In genomic region chr14:95156765-95157194, GRCh38 we compare ENCODE assay signal across 8 cellular contexts. TPM values are rescaled to one million over a fixed set of nuclear protein-coding genes. Genes with fewer than 3 reads are reported as not detected.
A peak's percentile ranks its signal among the peaks of the same experiment; 100 is the strongest.
DNase-seq lines count a peak whose midpoint lies in the region; ATAC-seq and TF ChIP-seq lines count a peak whose summit lies in the region.

No MANE protein-coding gene starts in this region.

- peak overlapping the region; percentile 3; the same call in 1 of the 2 replicates for H3K14ac ChIP-seq in H9 (ENCODE audit: insufficient read depth, low read length)

- peaks cover 4% of the 10 kb centered on the region for H3K79me1 ChIP-seq in H9 (ENCODE audit: insufficient read depth, low read depth, low read length, poor library complexity, severe bottlenecking)

- H3K9me3 Mint-ChIP-seq in H9: no peaks in the 10 kb centered on the region; a peak in 1 of 5 replicates
- no peaks in the 10 kb centered on the region for H3K9me3 Mint-ChIP-seq in activated T-cell treated with anti-CD3 and anti-CD28 coated beads, Interleukin-2, amount 50 U/mL, for 4 hours
- H3K9me3 Mint-ChIP-seq in neural progenitor cell: peaks cover 8% of the 10 kb centered on the region

- TF ChIP-seq CTCF in GM12864 (IDR thresholded peaks at IDR 0.05; ENCODE audit: low read depth, low read length, missing control alignments): no peak
- no peak for TF ChIP-seq CTCF in H9 (conservative IDR thresholded peaks at IDR 0.05)
- no peak for TF ChIP-seq CTCF in fibroblast of pulmonary artery (IDR thresholded peaks at IDR 0.05; ENCODE audit: low read length, missing control alignments)
- TF ChIP-seq CTCF in neural progenitor cell (IDR thresholded peaks at IDR 0.05): no peak
- TF ChIP-seq CTCF in upper lobe of left lung (IDR thresholded peaks at IDR 0.05): no peak

- peak overlapping the region; percentile 91 for H3K4me2 ChIP-seq in H9 (ENCODE audit: insufficient read depth, insufficient read length, low read length)
- peak overlapping the region; percentile 98 for H3K4me2 ChIP-seq in neural progenitor cell

- H3K27me3 Mint-ChIP-seq in H9 (ENCODE audit: low read depth) (no peaks in the 10 kb centered on the region), neural progenitor cell (ENCODE audit: insufficient read depth, low read depth) (peaks cover 2% of the 10 kb centered on the region)
- no peaks in the 10 kb centered on the region for H3K27me3 Mint-ChIP-seq in activated T-cell treated with anti-CD3 and anti-CD28 coated beads, Interleukin-2, amount 50 U/mL, for 4 hours (ENCODE audit: low read depth)

- WGBS in H9 (ENCODE audit: extremely low coverage, insufficient read length, low lambda C conversion rate): no CpG with 5 or more reads among the region's 61 CpGs
- WGBS in upper lobe of left lung, 2 donors: 0% methylated on average over 13 of the region's 61 CpGs; no CpG with 5 or more reads in 1 of the 2 donors

- H2AFZ ChIP-seq in H9 (ENCODE audit: low read length) (no peak overlapping the region), neural progenitor cell (replicated peaks) (peak overlapping the region; percentile 71)

- H2AK5ac ChIP-seq in H9 (ENCODE audit: insufficient read length, low read length): no peak overlapping the region

- H3F3A ChIP-seq in neural progenitor cell (ENCODE audit: low read depth): no peaks in the 10 kb centered on the region

- peaks cover 2% of the 10 kb centered on the region for H3K4me1 ChIP-seq in H9 (ENCODE audit: insufficient read depth, low read length)
- H3K4me1 ChIP-seq in neural progenitor cell: peaks cover 11% of the 10 kb centered on the region
- peaks cover 26 to 42% (median 36%) of the 10 kb centered on the region in 4 donors for H3K4me1 ChIP-seq in upper lobe of left lung

- H2BK12ac ChIP-seq in H9 (ENCODE audit: insufficient read length, low read depth, low read length): no peak overlapping the region

- ATAC-seq in activated T-cell treated with anti-CD3 and anti-CD28 coated beads, Interleukin-2, amount 50 U/mL, for 4 hours: peak; percentile 44 to 45
- peak; percentile 24 to 73 for ATAC-seq in upper lobe of left lung (ENCODE audit: low FRiP score in 2 of 2)

- H3K56ac ChIP-seq in H9 (ENCODE audit: insufficient read length, low read depth, low read length): no peak overlapping the region

- H3K27ac ChIP-seq in H9 (ENCODE audit: insufficient read length, low read depth, low read length) (no peak overlapping the region), neural progenitor cell (peak overlapping the region; percentile 36), upper lobe of left lung (peak overlapping the region; percentile 91 to 96 (median 93))

- no peaks in the 10 kb centered on the region for H3K36me3 ChIP-seq in MG63
- no peaks in the 10 kb centered on the region for H3K36me3 ChIP-seq in neural progenitor cell
- no peaks in the 10 kb centered on the region for H3K36me3 ChIP-seq in upper lobe of left lung

- no peak overlapping the region for H3K23ac ChIP-seq in H9 (ENCODE audit: insufficient read length, low read depth, low read length)

- H2BK120ac ChIP-seq in H9 (ENCODE audit: low read depth, low read length, poor library complexity, severe bottlenecking): no peak overlapping the region

- peaks cover 11% of the 10 kb centered on the region for H3K23me2 ChIP-seq in H9 (ENCODE audit: insufficient read length, low read depth, low read length, poor library complexity, severe bottlenecking)

- H2BK20ac ChIP-seq in H9 (ENCODE audit: low read depth, low read length, poor library complexity, severe bottlenecking): no peak overlapping the region

- no peak overlapping the region for H3K27ac Mint-ChIP-seq in H9
- no peak overlapping the region for H3K27ac Mint-ChIP-seq in neural progenitor cell

- H3K4ac ChIP-seq in H9 (ENCODE audit: low read depth, low read length): no peak overlapping the region

- H2BK15ac ChIP-seq in H9 (ENCODE audit: low read depth, low read length): no peak overlapping the region

- H3K79me2 ChIP-seq in H9 (ENCODE audit: insufficient read depth, low read length) (peaks cover 23% of the 10 kb centered on the region; the same call in 1 of the 2 replicates), neural progenitor cell (ENCODE audit: low read depth) (peaks cover 59% of the 10 kb centered on the region)

- no peak overlapping the region for H4K8ac ChIP-seq in H9 (replicated peaks; ENCODE audit: insufficient read length, low read depth, low read length)

- H3K4me1 Mint-ChIP-seq in H9: peaks cover 38 to 44% of the 10 kb centered on the region in 2 experiments
- peaks cover 50% of the 10 kb centered on the region for H3K4me1 Mint-ChIP-seq in activated T-cell treated with anti-CD3 and anti-CD28 coated beads, Interleukin-2, amount 50 U/mL, for 4 hours (ENCODE audit: low read depth)
- H3K4me1 Mint-ChIP-seq in neural progenitor cell: peaks cover 25% of the 10 kb centered on the region

- H4K5ac ChIP-seq in H9 (ENCODE audit: insufficient read length, low read depth, low read length): no peak overlapping the region

- no peaks in the 10 kb centered on the region for H4K20me1 ChIP-seq in H9 (ENCODE audit: control insufficient read depth, insufficient read depth, insufficient read length)
- H4K20me1 ChIP-seq in neural progenitor cell (ENCODE audit: low read depth): peaks cover 20% of the 10 kb centered on the region

- H3K36me3 Mint-ChIP-seq in H9 (ENCODE audit: insufficient read depth in 1 of 3, low read depth in 3 of 3): peaks cover 6 to 15% (median 7%) of the 10 kb centered on the region in 3 experiments; a peak in 6 of 7 replicates
- peaks cover 4% of the 10 kb centered on the region for H3K36me3 Mint-ChIP-seq in activated T-cell treated with anti-CD3 and anti-CD28 coated beads, Interleukin-2, amount 50 U/mL, for 4 hours (ENCODE audit: insufficient read depth)
- H3K36me3 Mint-ChIP-seq in neural progenitor cell: peaks cover 28% of the 10 kb centered on the region

- H3K4me3 Mint-ChIP-seq in H9: peak overlapping the region; percentile 80 to 86
- peak overlapping the region; percentile 84 for H3K4me3 Mint-ChIP-seq in activated T-cell treated with anti-CD3 and anti-CD28 coated beads, Interleukin-2, amount 50 U/mL, for 4 hours
- H3K4me3 Mint-ChIP-seq in neural progenitor cell: peak overlapping the region; percentile 87

- H4K91ac ChIP-seq in H9 (ENCODE audit: insufficient read length, low read depth, low read length): no peak overlapping the region

- H3K4me3 ChIP-seq in GM12864 (ENCODE audit: low read depth, low read length) (peak overlapping the region; percentile 89), MG63 (peak overlapping the region; percentile 64), fibroblast of pulmonary artery (replicated peaks; ENCODE audit: low read depth, low read length) (peak overlapping the region; percentile 71), neural progenitor cell (peak overlapping the region; percentile 76), upper lobe of left lung (peak overlapping the region; percentile 66 to 88 (median 85))

- no peak overlapping the region for H2BK5ac ChIP-seq in H9 (ENCODE audit: insufficient read length, low read length)

- TF ChIP-seq EP300 in upper lobe of left lung (IDR thresholded peaks at IDR 0.05): no peak

- DNase-seq in GM12864 (ENCODE audit: low read depth) (no peak), H9 (peak; percentile 30), MG63 (peak; percentile 40), fibroblast of pulmonary artery (ENCODE audit: low read depth) (no peak), neural progenitor cell (ENCODE audit: low spot score) (no peak), upper lobe of left lung (peak; percentile 59 to 91), RKO (ENCODE audit: low spot score) (no peak)
- peak; percentile 12 for DNase-seq in activated T-cell treated with anti-CD3 and anti-CD28 coated beads, Interleukin-2, amount 50 U/mL, for 4 hours

- H3K9ac ChIP-seq in H9 (ENCODE audit: extremely low read depth, insufficient read length, low read length) (peak overlapping the region; percentile 59), neural progenitor cell (peak overlapping the region; percentile 64)

- no peaks in the 10 kb centered on the region for H3K27me3 ChIP-seq in H9 (ENCODE audit: insufficient read depth, low read length)
- H3K27me3 ChIP-seq in MG63: no peaks in the 10 kb centered on the region
- no peaks in the 10 kb centered on the region for H3K27me3 ChIP-seq in neural progenitor cell
- no peaks in the 10 kb centered on the region for H3K27me3 ChIP-seq in upper lobe of left lung

- TF ChIP-seq POLR2A in upper lobe of left lung (IDR thresholded peaks at IDR 0.05): no peak

- H3K18ac ChIP-seq in H9 (ENCODE audit: insufficient read length, low read depth, low read length): no peak overlapping the region

- no peaks in the 10 kb centered on the region for H3K9me3 ChIP-seq in H9 (ENCODE audit: control insufficient read depth, low read depth, low read length)
- no peaks in the 10 kb centered on the region for H3K9me3 ChIP-seq in MG63
- H3K9me3 ChIP-seq in neural progenitor cell (ENCODE audit: low read depth): no peaks in the 10 kb centered on the region
- H3K9me3 ChIP-seq in upper lobe of left lung: no peaks in the 10 kb centered on the region

- H3T11ph ChIP-seq in H9 (ENCODE audit: low read length): no peak overlapping the region

RNA-seq across cellular contexts. Expression of gene DICER1, which starts 0.5 kb away (rescaled TPM):
- total RNA-seq in H9 (2021) (57.0 and 59.4 TPM in 2 replicates), neural progenitor cell (ENCODE audit: low replicate concordance) (56.7 and 70.0 TPM in 2 replicates), upper lobe of left lung (100 to 1,000 TPM in 1 of 6 donors, 10 to 100 TPM in 5; 57.7 to 106 (median 75.1) TPM)
- 10.1 and 11.2 TPM in 2 replicates for total RNA-seq in MG63 (2014; rRNA removed; shearing (Covaris generic); ENCODE audit: low replicate concordance)
- total RNA-seq in activated T-cell treated with anti-CD3 and anti-CD28 coated beads, Interleukin-2, amount 50 U/mL, for 4 hours: 10 to 100 TPM; 43.7 to 49.7 (median 46.2) TPM

Comparison
In these comparisons a context has a peak if more than half of its experiments do, and no peak if none do; other contexts are left out.
1. DNase-seq: peak in H9 (single experiment), MG63 (single experiment), activated T-cell treated with anti-CD3 and anti-CD28 coated beads, Interleukin-2, amount 50 U/mL, for 4 hours (single experiment) and upper lobe of left lung (2 of 2); none in GM12864 (single experiment), fibroblast of pulmonary artery (single experiment), neural progenitor cell (single experiment) and RKO (single experiment).
2. Peak in every context shown above with its lines, with median percentiles within 50 percentile points of each other: H3K4me3 ChIP-seq and H3K4me3 Mint-ChIP-seq.